8 cellular contexts compared by ENCODE assay signal in the genomic region with DNA sequence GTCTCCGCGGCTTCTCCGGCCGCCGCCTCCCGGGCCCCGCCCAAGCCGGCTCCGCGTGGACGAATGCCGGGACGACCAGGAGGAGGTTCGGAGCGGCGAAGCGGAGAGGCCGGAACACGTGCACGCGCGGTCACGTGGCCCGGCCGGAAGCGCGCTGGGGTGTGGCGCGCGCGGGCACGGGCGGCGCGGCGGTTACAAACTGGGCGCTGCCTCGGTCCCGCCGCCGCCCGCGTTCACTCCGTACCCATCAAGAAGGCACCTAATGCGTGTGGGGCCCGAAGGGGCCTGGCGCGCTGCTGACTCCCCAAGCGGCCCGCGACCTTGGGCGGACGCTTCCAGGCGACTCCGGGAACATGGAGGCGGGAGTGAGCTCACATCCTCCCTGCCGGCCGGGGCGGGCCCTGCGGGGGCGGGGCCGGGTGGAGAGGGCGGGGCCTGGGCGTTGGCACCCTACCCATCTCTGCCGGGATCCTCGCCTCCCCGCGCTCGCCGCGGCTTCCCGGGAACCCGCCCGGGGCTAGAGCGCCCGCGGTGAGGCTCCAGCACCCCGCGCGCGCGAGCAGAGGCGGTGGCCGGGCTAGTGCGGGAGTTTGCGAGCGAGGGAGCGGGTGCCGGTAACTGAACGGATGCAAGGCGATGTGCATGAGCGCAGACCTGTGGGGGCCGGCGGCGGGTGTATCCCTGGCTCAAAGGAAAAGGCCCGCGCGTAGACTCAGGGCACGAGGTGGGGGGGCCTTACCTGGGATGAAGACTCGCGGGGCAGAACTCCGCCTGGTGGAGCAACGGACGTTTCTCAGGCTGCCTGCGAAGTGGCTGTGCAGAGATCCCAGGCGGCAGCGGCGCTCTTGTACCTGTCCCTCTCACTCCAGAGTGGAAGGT. TPM values are rescaled to one million over a fixed set of nuclear protein-coding genes. Genes with fewer than 3 reads are reported as not detected.
DNase-seq lines count a peak whose midpoint lies in the region; ATAC-seq and TF ChIP-seq lines count a peak whose summit lies in the region.

A gene (minus strand): TSS at position 367 of the 879 bp plus-strand sequence. CDS start 424 bp downstream, outside the sequence.

- ATAC-seq in GM19025 (IDR thresholded peaks at IDR 0.05; ENCODE audit: low read depth, unreplicated experiment) (peak; percentile 90), HG03280 (IDR thresholded peaks at IDR 0.05; ENCODE audit: unreplicated experiment) (peak; percentile 90), left colon (peak; percentile 96)

- DNase-seq in Ammon's horn (ENCODE audit: low spot score) (peak; percentile 85), NCI-H345 treated with DMSO at 0.1 percent for 48 hours (lab: John Stamatoyannopoulos, UW; ENCODE audit: unreplicated experiment) (peak; percentile 77), choroid plexus epithelial cell (ENCODE audit: low read depth) (peak; percentile 81), left colon (peak; percentile 90 to 92)
- peak; percentile 82 to 85 for DNase-seq in activated CD4-positive, alpha-beta T cell treated with anti-CD3 and anti-CD28 coated beads for 24 hours (ENCODE audit: low read depth in 2 of 2)
- DNase-seq in stimulated activated CD4-positive, alpha-beta T cell treated with anti-CD3 and anti-CD28 coated beads, Interleukin-2, amount 100 ng/mL, for 24 hours = peak; percentile 92 to 93

- intact Hi-C loops in left colon (cut with DNase I, micrococcal nuclease) = no loop called here

- H3K4me3 ChIP-seq in choroid plexus epithelial cell (ENCODE audit: low read depth, low read length) = peak within 1 kb of the TSS; percentile 75

- peak; percentile 54 for TF ChIP-seq CTCF in choroid plexus epithelial cell (conservative IDR thresholded peaks at IDR 0.05; ENCODE audit: low read depth, low read length)

RNA-seq across cellular contexts. Expression of the gene that starts here (rescaled TPM):
- 10 to 100 TPM; 12.1 to 12.5 TPM for total RNA-seq in left colon

Comparison
In these comparisons a context has a peak if more than half of its experiments do, and no peak if none do; other contexts are left out.
1. Peak in every context shown above with its lines: DNase-seq, ATAC-seq and H3K4me3 ChIP-seq.